In the genomic region with DNA sequence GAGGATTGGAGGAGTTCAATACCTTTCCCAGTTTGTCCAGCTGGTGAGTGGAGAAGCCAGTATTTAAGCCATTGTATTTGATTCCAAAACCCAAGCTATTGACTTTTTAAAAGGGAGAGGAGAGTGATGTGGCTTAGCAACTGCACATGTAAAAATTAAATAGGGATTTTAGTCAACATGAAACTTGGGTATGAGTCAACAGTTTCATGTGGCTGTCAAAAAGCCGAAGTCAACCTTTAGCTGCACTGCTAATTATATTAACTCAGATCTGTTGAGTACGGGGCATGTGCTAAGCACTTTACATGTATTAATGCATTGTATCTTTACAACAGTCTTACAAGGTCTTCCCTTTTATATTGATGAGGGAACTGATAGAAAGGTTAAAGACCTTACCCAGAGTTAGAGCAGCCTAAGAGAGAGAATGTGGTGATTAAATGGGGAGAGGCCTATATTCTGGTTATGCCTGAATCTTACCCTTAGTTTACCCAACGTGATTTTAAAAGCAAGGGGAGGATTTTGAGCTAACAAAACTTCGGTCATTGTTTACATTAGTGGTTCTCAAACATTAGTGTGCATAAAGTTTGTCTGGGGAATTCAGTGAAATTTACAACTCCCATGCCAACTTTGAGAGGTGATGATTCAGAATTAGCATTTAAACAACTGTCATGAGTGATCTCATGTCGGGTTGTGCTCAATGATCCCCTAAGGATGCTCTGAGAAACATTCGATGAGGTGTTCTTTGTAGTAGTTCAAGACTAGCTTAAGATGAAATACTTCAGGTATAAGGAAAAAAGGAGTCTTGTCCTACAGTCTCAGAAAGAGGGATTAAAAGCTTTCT, we compare ENCODE assay signal across 1 cellular context.
TF ChIP-seq lines count a peak whose summit lies in the region.

No MANE protein-coding gene starts in this region.

TF ChIP-seq in GM12878, 131 proteins besides CTCF, POLR2A, EP300 and RAD21 (continued from another document and continues in another):
- TF ChIP-seq KAT2A (conservative IDR thresholded peaks at IDR 0.05; ENCODE audit: control insufficient read depth, low read depth, low read length) (no peak), CBX3 (IDR thresholded peaks at IDR 0.05; ENCODE audit: borderline replicate concordance, low read depth) (no peak), RUNX3 (IDR thresholded peaks at IDR 0.05; ENCODE audit: low read length) (peak; percentile 85), TBL1XR1 (IDR thresholded peaks at IDR 0.05; ENCODE audit: low read depth, low read length) (peak; percentile 74), MEF2B (IDR thresholded peaks at IDR 0.05; ENCODE audit: partially characterized antibody, poor library complexity, severe bottlenecking) (peak; percentile 51), PKNOX1 (IDR thresholded peaks at IDR 0.05) (peak; percentile 68; the same call in 1 of the 2 replicates), ZNF592 (IDR thresholded peaks at IDR 0.05) (no peak), ATF2 (IDR thresholded peaks at IDR 0.05; ENCODE audit: low read length) (peak; percentile 39; the same call in 1 of the 2 replicates), ZNF217 (IDR thresholded peaks at IDR 0.05) (peak; percentile 94), MTA2 (IDR thresholded peaks at IDR 0.05; ENCODE audit: low read depth) (peak; percentile 98), SUZ12 (IDR thresholded peaks at IDR 0.05; ENCODE audit: unreplicated experiment) (no peak), HDGF (IDR thresholded peaks at IDR 0.05) (no peak), GATAD2B (conservative IDR thresholded peaks at IDR 0.05; ENCODE audit: low read depth) (peak; percentile 60; the same call in 1 of the 2 replicates), POLR2AphosphoS2 (IDR thresholded peaks at IDR 0.05; ENCODE audit: low read depth, low read length) (no peak), PRDM15 (CRISPR knock-in tag; IDR thresholded peaks at IDR 0.05) (no peak), ZSCAN29 (IDR thresholded peaks at IDR 0.05) (peak; percentile 32; the same call in 1 of the 2 replicates), BRCA1 (IDR thresholded peaks at IDR 0.05; ENCODE audit: low read depth, low read length) (no peak), KLF5 (IDR thresholded peaks at IDR 0.05; ENCODE audit: partially characterized antibody) (no peak), SRF (IDR thresholded peaks at IDR 0.05; ENCODE audit: low read depth in 2 of 2, low read length in 2 of 2) (0 out of 4 replicates have a peak, but pooled peaks of 1 of the 2 experiments have one; percentile 59), GABPA (IDR thresholded peaks at IDR 0.05; ENCODE audit: low read depth) (0 out of 2 replicates have a peak, but pooled peaks have one; percentile 40), EED (IDR thresholded peaks at IDR 0.05; ENCODE audit: low read depth) (peak; percentile 57; the same call in 1 of the 2 replicates), JUND (IDR thresholded peaks at IDR 0.05; ENCODE audit: low read depth, low read length) (peak; percentile 92), REST (IDR thresholded peaks at IDR 0.05; ENCODE audit: low read depth, low read length) (no peak), JUNB (IDR thresholded peaks at IDR 0.05) (peak; percentile 98), PAX5 (IDR thresholded peaks at IDR 0.05; ENCODE audit: borderline replicate concordance, low read depth, low read length) (no peak; the same call in 1 of the 2 replicates), CBFB (IDR thresholded peaks at IDR 0.05; ENCODE audit: low read depth) (no peak)
- TF ChIP-seq, protein P1, sequence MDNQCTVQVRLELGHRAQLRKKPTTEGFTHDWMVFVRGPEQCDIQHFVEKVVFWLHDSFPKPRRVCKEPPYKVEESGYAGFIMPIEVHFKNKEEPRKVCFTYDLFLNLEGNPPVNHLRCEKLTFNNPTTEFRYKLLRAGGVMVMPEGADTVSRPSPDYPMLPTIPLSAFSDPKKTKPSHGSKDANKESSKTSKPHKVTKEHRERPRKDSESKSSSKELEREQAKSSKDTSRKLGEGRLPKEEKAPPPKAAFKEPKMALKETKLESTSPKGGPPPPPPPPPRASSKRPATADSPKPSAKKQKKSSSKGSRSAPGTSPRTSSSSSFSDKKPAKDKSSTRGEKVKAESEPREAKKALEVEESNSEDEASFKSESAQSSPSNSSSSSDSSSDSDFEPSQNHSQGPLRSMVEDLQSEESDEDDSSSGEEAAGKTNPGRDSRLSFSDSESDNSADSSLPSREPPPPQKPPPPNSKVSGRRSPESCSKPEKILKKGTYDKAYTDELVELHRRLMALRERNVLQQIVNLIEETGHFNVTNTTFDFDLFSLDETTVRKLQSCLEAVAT (IDR thresholded peaks at IDR 0.05) = no peak
- TF ChIP-seq, protein P2, sequence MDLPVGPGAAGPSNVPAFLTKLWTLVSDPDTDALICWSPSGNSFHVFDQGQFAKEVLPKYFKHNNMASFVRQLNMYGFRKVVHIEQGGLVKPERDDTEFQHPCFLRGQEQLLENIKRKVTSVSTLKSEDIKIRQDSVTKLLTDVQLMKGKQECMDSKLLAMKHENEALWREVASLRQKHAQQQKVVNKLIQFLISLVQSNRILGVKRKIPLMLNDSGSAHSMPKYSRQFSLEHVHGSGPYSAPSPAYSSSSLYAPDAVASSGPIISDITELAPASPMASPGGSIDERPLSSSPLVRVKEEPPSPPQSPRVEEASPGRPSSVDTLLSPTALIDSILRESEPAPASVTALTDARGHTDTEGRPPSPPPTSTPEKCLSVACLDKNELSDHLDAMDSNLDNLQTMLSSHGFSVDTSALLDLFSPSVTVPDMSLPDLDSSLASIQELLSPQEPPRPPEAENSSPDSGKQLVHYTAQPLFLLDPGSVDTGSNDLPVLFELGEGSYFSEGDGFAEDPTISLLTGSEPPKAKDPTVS (IDR thresholded peaks at IDR 0.05; ENCODE audit: low read depth, low read length) = no peak
- TF ChIP-seq, protein P3, sequence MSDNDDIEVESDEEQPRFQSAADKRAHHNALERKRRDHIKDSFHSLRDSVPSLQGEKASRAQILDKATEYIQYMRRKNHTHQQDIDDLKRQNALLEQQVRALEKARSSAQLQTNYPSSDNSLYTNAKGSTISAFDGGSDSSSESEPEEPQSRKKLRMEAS (IDR thresholded peaks at IDR 0.05; ENCODE audit: low read depth, low read length) = no peak; the same call in 1 of the 2 replicates
- TF ChIP-seq, protein P4, sequence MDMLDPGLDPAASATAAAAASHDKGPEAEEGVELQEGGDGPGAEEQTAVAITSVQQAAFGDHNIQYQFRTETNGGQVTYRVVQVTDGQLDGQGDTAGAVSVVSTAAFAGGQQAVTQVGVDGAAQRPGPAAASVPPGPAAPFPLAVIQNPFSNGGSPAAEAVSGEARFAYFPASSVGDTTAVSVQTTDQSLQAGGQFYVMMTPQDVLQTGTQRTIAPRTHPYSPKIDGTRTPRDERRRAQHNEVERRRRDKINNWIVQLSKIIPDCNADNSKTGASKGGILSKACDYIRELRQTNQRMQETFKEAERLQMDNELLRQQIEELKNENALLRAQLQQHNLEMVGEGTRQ (IDR thresholded peaks at IDR 0.05; ENCODE audit: borderline replicate concordance, low read depth, low read length) = no peak
- TF ChIP-seq, protein P5, sequence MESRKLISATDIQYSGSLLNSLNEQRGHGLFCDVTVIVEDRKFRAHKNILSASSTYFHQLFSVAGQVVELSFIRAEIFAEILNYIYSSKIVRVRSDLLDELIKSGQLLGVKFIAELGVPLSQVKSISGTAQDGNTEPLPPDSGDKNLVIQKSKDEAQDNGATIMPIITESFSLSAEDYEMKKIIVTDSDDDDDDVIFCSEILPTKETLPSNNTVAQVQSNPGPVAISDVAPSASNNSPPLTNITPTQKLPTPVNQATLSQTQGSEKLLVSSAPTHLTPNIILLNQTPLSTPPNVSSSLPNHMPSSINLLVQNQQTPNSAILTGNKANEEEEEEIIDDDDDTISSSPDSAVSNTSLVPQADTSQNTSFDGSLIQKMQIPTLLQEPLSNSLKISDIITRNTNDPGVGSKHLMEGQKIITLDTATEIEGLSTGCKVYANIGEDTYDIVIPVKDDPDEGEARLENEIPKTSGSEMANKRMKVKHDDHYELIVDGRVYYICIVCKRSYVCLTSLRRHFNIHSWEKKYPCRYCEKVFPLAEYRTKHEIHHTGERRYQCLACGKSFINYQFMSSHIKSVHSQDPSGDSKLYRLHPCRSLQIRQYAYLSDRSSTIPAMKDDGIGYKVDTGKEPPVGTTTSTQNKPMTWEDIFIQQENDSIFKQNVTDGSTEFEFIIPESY (IDR thresholded peaks at IDR 0.05) = no peak
